ENCODE assay signal across 8 cellular contexts in genomic region chr17:75345514-75346167, GRCh38. TPM values are rescaled to one million over a fixed set of nuclear protein-coding genes. Genes with fewer than 3 reads are reported as not detected.
DNase-seq lines count a peak whose midpoint lies in the region; ATAC-seq and FAIRE-seq lines count a peak whose summit lies in the region.

No MANE protein-coding gene starts in this region.

- H3K9me3 ChIP-seq in neuronal stem cell (replicated peaks in 1 of 2; ENCODE audit: control insufficient read depth in 2 of 2, insufficient read depth in 1 of 2, low read depth in 1 of 2, low read length in 2 of 2): no peaks in the 10 kb centered on the region

- no CpG with 5 or more reads among the region's 8 CpGs for WGBS in neuronal stem cell (ENCODE audit: extremely low coverage in 2 of 2, insufficient read length in 2 of 2, insufficient replicate concordance in 1 of 2), 2 donors

- peaks cover 7% of the 10 kb centered on the region for H3K36me3 Mint-ChIP-seq in activated naive CD8-positive, alpha-beta T cell treated with anti-CD3 and anti-CD28 coated beads, Interleukin-2, amount 10 ng/mL, durations not matched to agents 7 days and 5 days

- H4K8ac ChIP-seq in neuronal stem cell (ENCODE audit: low read depth, low read length): no peak overlapping the region

- POLR2A ChIA-PET in activated naive CD8-positive, alpha-beta T cell treated with anti-CD3 and anti-CD28 coated beads, Interleukin-2, amount 10 ng/mL, durations not matched to agents 7 days and 5 days (lab: Charles Lee): interaction anchor here (0.6 to 3.5 kb wide), 13 partner anchors 9 to 440 kb away, joined by 3 to 14 read pairs (median 4); partner anchors contain the start of genes GRB2, MIF4GD, RECQL5 and SLC25A19

- H3K18ac ChIP-seq in neuronal stem cell (ENCODE audit: low read length): no peak overlapping the region

- no peak overlapping the region for H2AFZ ChIP-seq in neuronal stem cell (ENCODE audit: low read length)

- ATAC-seq in GM21723 (IDR thresholded peaks at IDR 0.05; ENCODE audit: unreplicated experiment): peak; percentile 48
- ATAC-seq in activated naive CD8-positive, alpha-beta T cell treated with anti-CD3 and anti-CD28 coated beads, Interleukin-2, amount 10 ng/mL, durations not matched to agents 7 days and 5 days (ENCODE audit: low read depth): peak; percentile 84
- peak; percentile 81 for ATAC-seq in stimulated activated naive CD8-positive, alpha-beta T cell treated with anti-CD3 and anti-CD28 coated beads, Interleukin-15, Interleukin-2, amounts not matched to agents 100 U/mL and 50 U/mL, for 24 hours

- no peak overlapping the region for H3K23ac ChIP-seq in neuronal stem cell (ENCODE audit: low read depth, low read length, poor library complexity)

- no peak overlapping the region for H2BK120ac ChIP-seq in neuronal stem cell (ENCODE audit: low read depth, low read length)

- no peaks in the 10 kb centered on the region for H3K36me3 ChIP-seq in neuronal stem cell (replicated peaks in 1 of 2; ENCODE audit: control insufficient read depth in 2 of 2, insufficient read depth in 2 of 2, low read length in 2 of 2)

- H3K14ac ChIP-seq in neuronal stem cell (ENCODE audit: low read length): no peak overlapping the region

- no peak overlapping the region for H3K4me3 ChIP-seq in neuronal stem cell (ENCODE audit: low read length in 2 of 2)

- H2BK5ac ChIP-seq in neuronal stem cell (ENCODE audit: low read length): no peak overlapping the region

- peaks cover 15 to 22% of the 10 kb centered on the region in 2 donors for H3K4me1 ChIP-seq in neuronal stem cell (ENCODE audit: control insufficient read depth in 2 of 2, insufficient read depth in 1 of 2, low read depth in 1 of 2, low read length in 2 of 2)

- peaks cover 7% of the 10 kb centered on the region for H3K79me1 ChIP-seq in neuronal stem cell (ENCODE audit: low read depth, low read length)

- H3K9me3 Mint-ChIP-seq in activated naive CD8-positive, alpha-beta T cell treated with anti-CD3 and anti-CD28 coated beads, Interleukin-2, amount 10 ng/mL, durations not matched to agents 7 days and 5 days: no peaks in the 10 kb centered on the region

- H3K4me2 ChIP-seq in neuronal stem cell (ENCODE audit: insufficient read depth, low read length, poor library complexity, severe bottlenecking): no peak overlapping the region

- no peaks in the 10 kb centered on the region for H3K27me3 ChIP-seq in neuronal stem cell (ENCODE audit: control insufficient read depth in 3 of 3, insufficient read depth in 3 of 3, low read depth in 1 of 3, low read length in 3 of 3)

- H3K4ac ChIP-seq in neuronal stem cell (ENCODE audit: low read length): no peak overlapping the region

- H3K27ac ChIP-seq in neuronal stem cell (replicated peaks; ENCODE audit: low read length): no peak overlapping the region

- H3K27ac Mint-ChIP-seq in activated naive CD8-positive, alpha-beta T cell treated with anti-CD3 and anti-CD28 coated beads, Interleukin-2, amount 10 ng/mL, durations not matched to agents 7 days and 5 days: peak overlapping the region; percentile 92

- DNase-seq in GM18507 (ENCODE audit: extremely low spot score, insufficient read length, low read depth): no peak
- DNase-seq in NAMALWA (ENCODE audit: low spot score): peak; percentile 97
- peak; percentile 53 for DNase-seq in activated naive CD8-positive, alpha-beta T cell treated with anti-CD3 and anti-CD28 coated beads, Interleukin-2, amount 10 ng/mL, durations not matched to agents 7 days and 5 days
- peak; percentile 68 for DNase-seq in stimulated activated naive CD8-positive, alpha-beta T cell treated with anti-CD3 and anti-CD28 coated beads, Interleukin-15, Interleukin-2, amounts not matched to agents 100 U/mL and 50 U/mL, for 24 hours
- no peak for DNase-seq in mucosa of gallbladder (ENCODE audit: low spot score)
- no peak for DNase-seq in neuronal stem cell (ENCODE audit: low spot score)
- no peak for DNase-seq in islet precursor cell

- H4K91ac ChIP-seq in neuronal stem cell (ENCODE audit: low read depth, low read length, poor library complexity): no peak overlapping the region

- H3K27me3 Mint-ChIP-seq in activated naive CD8-positive, alpha-beta T cell treated with anti-CD3 and anti-CD28 coated beads, Interleukin-2, amount 10 ng/mL, durations not matched to agents 7 days and 5 days: no peaks in the 10 kb centered on the region

- FAIRE-seq in GM18507 (lab: Jason Lieb, UNC): peak; percentile 94

- no peak overlapping the region for H2BK15ac ChIP-seq in neuronal stem cell (ENCODE audit: low read length)

- no peak overlapping the region for H3K9ac ChIP-seq in neuronal stem cell (ENCODE audit: low read depth, low read length, poor library complexity)

- H3K4me1 Mint-ChIP-seq in activated naive CD8-positive, alpha-beta T cell treated with anti-CD3 and anti-CD28 coated beads, Interleukin-2, amount 10 ng/mL, durations not matched to agents 7 days and 5 days: peaks cover 71% of the 10 kb centered on the region

- peak overlapping the region; percentile 84 for H3K4me3 Mint-ChIP-seq in activated naive CD8-positive, alpha-beta T cell treated with anti-CD3 and anti-CD28 coated beads, Interleukin-2, amount 10 ng/mL, durations not matched to agents 7 days and 5 days

- no peak overlapping the region for H2AK5ac ChIP-seq in neuronal stem cell (ENCODE audit: low read depth, low read length)

- no peak overlapping the region for H2BK12ac ChIP-seq in neuronal stem cell (ENCODE audit: low read length)

RNA-seq across cellular contexts. Expression of gene SLC25A19, which starts 56.4 kb away (rescaled TPM):
- total RNA-seq in activated naive CD8-positive, alpha-beta T cell treated with anti-CD3 and anti-CD28 coated beads, Interleukin-2, amount 10 ng/mL, durations not matched to agents 7 days and 5 days: 10 to 100 TPM; 26.7 to 27.9 TPM
- total RNA-seq in mucosa of gallbladder: 17.0 TPM
- 9.2 TPM for polyA plus RNA-seq in neuronal stem cell (2013, experiment 1 of 2)
- polyA plus RNA-seq in neuronal stem cell (2013, experiment 2 of 2): 9.1 TPM

RNA-seq across cellular contexts. Expression of gene GRB2, which starts 59.8 kb away (rescaled TPM):
- 100 to 1,000 TPM; 149 to 155 TPM for total RNA-seq in activated naive CD8-positive, alpha-beta T cell treated with anti-CD3 and anti-CD28 coated beads, Interleukin-2, amount 10 ng/mL, durations not matched to agents 7 days and 5 days
- 94.3 TPM for total RNA-seq in mucosa of gallbladder
- polyA plus RNA-seq in neuronal stem cell (2013, experiment 1 of 2): 72.0 TPM
- polyA plus RNA-seq in neuronal stem cell (2013, experiment 2 of 2): 76.5 TPM

Comparison
In these comparisons a context has a peak if more than half of its experiments do, and no peak if none do; other contexts are left out.
1. DNase-seq: peak in NAMALWA (single experiment), activated naive CD8-positive, alpha-beta T cell treated with anti-CD3 and anti-CD28 coated beads, Interleukin-2, amount 10 ng/mL, durations not matched to agents 7 days and 5 days (single experiment) and stimulated activated naive CD8-positive, alpha-beta T cell treated with anti-CD3 and anti-CD28 coated beads, Interleukin-15, Interleukin-2, amounts not matched to agents 100 U/mL and 50 U/mL, for 24 hours (single experiment); none in GM18507 (single experiment), mucosa of gallbladder (single experiment), neuronal stem cell (single experiment) and islet precursor cell (single experiment).
2. Peak in every context shown above with its lines, with median percentiles within 50 percentile points of each other: ATAC-seq.